7 cellular contexts compared by ENCODE assay signal in genomic region chr4:185205073-185205472, GRCh38. TPM values are rescaled to one million over a fixed set of nuclear protein-coding genes. Genes with fewer than 3 reads are reported as not detected.
DNase-seq lines count a peak whose midpoint lies in the region; ATAC-seq and TF ChIP-seq lines count a peak whose summit lies in the region.
"Not testable (repeated sequence)": the region's sequence is repeated elsewhere in the genome, so short reads cannot be mapped to it uniquely, and the experiment has no call there.

No MANE protein-coding gene starts in this region.

- intact Hi-C loops in activated CD4-positive, alpha-beta T cell treated with anti-CD3 and anti-CD28 coated beads for 36 hours (cut with DNase I, micrococcal nuclease): not testable (repeated sequence)
- intact Hi-C loops in dendritic cell treated with granulocyte-macrophage colony-stimulating factor and Interleukin-4, amounts not matched to agents 40 ng/mL and 50 ng/mL, for 4 days (cut with micrococcal nuclease): loop anchor here (10.0 kb wide), 4 partner anchors 190 to 860 kb away; partner anchors contain the start of genes ANKRD37, LRP2BP, TLR3 and UFSP2

- not testable (repeated sequence) for H3K9me3 ChIP-seq in DOHH2 (ENCODE audit: control insufficient read depth, insufficient read depth, low read length); Loucy (ENCODE audit: insufficient read depth, low read depth, low read length); mucosa of stomach (ENCODE audit: control insufficient read depth, low read length)

- CTCF ChIA-PET in activated CD4-positive, alpha-beta T cell treated with anti-CD3 and anti-CD28 coated beads for 36 hours (lab: Charles Lee): interaction anchor here (0.6 kb wide), 1 partner anchor 936 kb away, joined by 3 read pairs; no protein-coding TSS in a partner anchor

- not testable (repeated sequence) for DNase-seq in activated CD4-positive, alpha-beta T cell treated with anti-CD3 and anti-CD28 coated beads for 36 hours
- DNase-seq in stimulated activated effector memory CD8-positive, alpha-beta T cell treated with anti-CD3 and anti-CD28 coated beads, Interleukin-12 subunit alpha, Interleukin-12 subunit beta, amount 100 ng/mL, for 72 hours (ENCODE audit: low spot score in 2 of 2): peak in 1 of 2 donors; percentile 58

- H3K4me1 ChIP-seq in DOHH2 (ENCODE audit: control insufficient read depth, low read length) (peaks cover 45% of the 10 kb centered on the region), Loucy (ENCODE audit: insufficient read depth, low read length, poor library complexity, severe bottlenecking) (peaks cover 34% of the 10 kb centered on the region), mucosa of stomach (ENCODE audit: control insufficient read depth, insufficient read depth, low read length) (peaks cover 14% of the 10 kb centered on the region)

- H3K9me2 ChIP-seq in DOHH2 (replicated peaks; ENCODE audit: control insufficient read depth, low read length); Loucy (replicated peaks; ENCODE audit: low read depth, low read length): not testable (repeated sequence)

- H3K4me2 ChIP-seq in DOHH2 (ENCODE audit: low read length): peak overlapping the region; percentile 100
- H3K4me2 ChIP-seq in Loucy (ENCODE audit: low read depth, low read length, poor library complexity, severe bottlenecking): peak overlapping the region; percentile 89

- not testable (repeated sequence) for H3K9ac ChIP-seq in Loucy (ENCODE audit: low read depth, low read length, poor library complexity, severe bottlenecking); mucosa of stomach (ENCODE audit: low read length)

- not testable (repeated sequence) for TF ChIP-seq CTCF in DOHH2 (IDR thresholded peaks at IDR 0.05; ENCODE audit: low read depth, low read length, poor library complexity, severe bottlenecking); Loucy (conservative IDR thresholded peaks at IDR 0.05; ENCODE audit: low read length)

- not testable (repeated sequence) for H2AFZ ChIP-seq in Loucy (ENCODE audit: low read length)

- H3K27me3 Mint-ChIP-seq in activated CD4-positive, alpha-beta T cell treated with anti-CD3 and anti-CD28 coated beads for 36 hours; activated naive CD8-positive, alpha-beta T cell: not testable (repeated sequence)
- peaks cover 27% of the 10 kb centered on the region for H3K27me3 Mint-ChIP-seq in dendritic cell treated with granulocyte-macrophage colony-stimulating factor and Interleukin-4, amounts not matched to agents 40 ng/mL and 50 ng/mL, for 4 days

- peaks cover 42% of the 10 kb centered on the region for H3K4me1 Mint-ChIP-seq in activated CD4-positive, alpha-beta T cell treated with anti-CD3 and anti-CD28 coated beads for 36 hours
- peaks cover 41% of the 10 kb centered on the region for H3K4me1 Mint-ChIP-seq in activated naive CD8-positive, alpha-beta T cell (ENCODE audit: low read depth)
- peaks cover 46% of the 10 kb centered on the region for H3K4me1 Mint-ChIP-seq in dendritic cell treated with granulocyte-macrophage colony-stimulating factor and Interleukin-4, amounts not matched to agents 40 ng/mL and 50 ng/mL, for 4 days (ENCODE audit: low read depth)
- peaks cover 51% of the 10 kb centered on the region for H3K4me1 Mint-ChIP-seq in stimulated activated effector memory CD8-positive, alpha-beta T cell treated with anti-CD3 and anti-CD28 coated beads, Interleukin-12 subunit alpha, Interleukin-12 subunit beta, amount 100 ng/mL, for 72 hours

- H3K27ac Mint-ChIP-seq in activated CD4-positive, alpha-beta T cell treated with anti-CD3 and anti-CD28 coated beads for 36 hours: peak overlapping the region; percentile 9
- peak overlapping the region; percentile 87 for H3K27ac Mint-ChIP-seq in activated naive CD8-positive, alpha-beta T cell
- H3K27ac Mint-ChIP-seq in dendritic cell treated with granulocyte-macrophage colony-stimulating factor and Interleukin-4, amounts not matched to agents 40 ng/mL and 50 ng/mL, for 4 days: peak overlapping the region; percentile 15
- H3K27ac Mint-ChIP-seq in stimulated activated effector memory CD8-positive, alpha-beta T cell treated with anti-CD3 and anti-CD28 coated beads, Interleukin-12 subunit alpha, Interleukin-12 subunit beta, amount 100 ng/mL, for 72 hours: peak overlapping the region; percentile 98

- not testable (repeated sequence) for H3K9me3 Mint-ChIP-seq in activated CD4-positive, alpha-beta T cell treated with anti-CD3 and anti-CD28 coated beads for 36 hours (ENCODE audit: low read depth); activated naive CD8-positive, alpha-beta T cell (ENCODE audit: low read depth); dendritic cell treated with granulocyte-macrophage colony-stimulating factor and Interleukin-4, amounts not matched to agents 40 ng/mL and 50 ng/mL, for 4 days; stimulated activated effector memory CD8-positive, alpha-beta T cell treated with anti-CD3 and anti-CD28 coated beads, Interleukin-12 subunit alpha, Interleukin-12 subunit beta, amount 100 ng/mL, for 72 hours

- peak overlapping the region; percentile 92 for H3K4me3 ChIP-seq in DOHH2 (ENCODE audit: low read length)
- H3K4me3 ChIP-seq in Loucy (ENCODE audit: low read length, poor library complexity, severe bottlenecking): peak overlapping the region; percentile 82
- H3K4me3 ChIP-seq in mucosa of stomach (ENCODE audit: low read length): peak overlapping the region; percentile 29

- H3K4me3 Mint-ChIP-seq in activated CD4-positive, alpha-beta T cell treated with anti-CD3 and anti-CD28 coated beads for 36 hours: peak overlapping the region; percentile 94
- peak overlapping the region; percentile 88 for H3K4me3 Mint-ChIP-seq in activated naive CD8-positive, alpha-beta T cell
- H3K4me3 Mint-ChIP-seq in dendritic cell treated with granulocyte-macrophage colony-stimulating factor and Interleukin-4, amounts not matched to agents 40 ng/mL and 50 ng/mL, for 4 days: not testable (repeated sequence)
- H3K4me3 Mint-ChIP-seq in stimulated activated effector memory CD8-positive, alpha-beta T cell treated with anti-CD3 and anti-CD28 coated beads, Interleukin-12 subunit alpha, Interleukin-12 subunit beta, amount 100 ng/mL, for 72 hours: peak overlapping the region; percentile 93

- ATAC-seq in activated CD4-positive, alpha-beta T cell treated with anti-CD3 and anti-CD28 coated beads for 36 hours; stimulated activated effector memory CD8-positive, alpha-beta T cell treated with anti-CD3 and anti-CD28 coated beads, Interleukin-12 subunit alpha, Interleukin-12 subunit beta, amount 100 ng/mL, for 72 hours: not testable (repeated sequence)

- H3K36me3 ChIP-seq in DOHH2 (ENCODE audit: control insufficient read depth, low read length); Loucy (ENCODE audit: insufficient read depth, low read length); mucosa of stomach (ENCODE audit: control insufficient read depth, insufficient read depth, low read length): not testable (repeated sequence)

- H3K79me2 ChIP-seq in DOHH2 (ENCODE audit: control insufficient read depth, low read length): peaks cover 53% of the 10 kb centered on the region
- not testable (repeated sequence) for H3K79me2 ChIP-seq in Loucy (ENCODE audit: insufficient read depth, low read length)

- not testable (repeated sequence) for H3K27me3 ChIP-seq in DOHH2 (ENCODE audit: control insufficient read depth, low read length); Loucy (ENCODE audit: insufficient read depth, low read length, poor library complexity, severe bottlenecking); mucosa of stomach (ENCODE audit: control insufficient read depth, insufficient read depth, low read length)

- not testable (repeated sequence) for H3F3A ChIP-seq in DOHH2 (ENCODE audit: control insufficient read depth, insufficient read depth); Loucy (ENCODE audit: low read depth)

- peak overlapping the region; percentile 65; the same call in 1 of the 2 replicates for H3K27ac ChIP-seq in DOHH2 (ENCODE audit: low read depth, low read length)

- H4K20me1 ChIP-seq in DOHH2 (ENCODE audit: control insufficient read depth, insufficient read depth, low read depth, low read length): not testable (repeated sequence)
- peaks cover 13% of the 10 kb centered on the region for H4K20me1 ChIP-seq in Loucy (ENCODE audit: insufficient read depth, low read length, poor library complexity, severe bottlenecking)

- peaks cover 15% of the 10 kb centered on the region for H3K36me3 Mint-ChIP-seq in activated CD4-positive, alpha-beta T cell treated with anti-CD3 and anti-CD28 coated beads for 36 hours (ENCODE audit: low read depth)
- not testable (repeated sequence) for H3K36me3 Mint-ChIP-seq in activated naive CD8-positive, alpha-beta T cell; dendritic cell treated with granulocyte-macrophage colony-stimulating factor and Interleukin-4, amounts not matched to agents 40 ng/mL and 50 ng/mL, for 4 days (ENCODE audit: low read depth)
- H3K36me3 Mint-ChIP-seq in stimulated activated effector memory CD8-positive, alpha-beta T cell treated with anti-CD3 and anti-CD28 coated beads, Interleukin-12 subunit alpha, Interleukin-12 subunit beta, amount 100 ng/mL, for 72 hours: peaks cover 29% of the 10 kb centered on the region

- POLR2A ChIA-PET in activated CD4-positive, alpha-beta T cell treated with anti-CD3 and anti-CD28 coated beads for 36 hours (lab: Charles Lee): interaction anchor here (0.7 kb wide), 1 partner anchor 11 kb away, joined by 5 read pairs; no protein-coding TSS in a partner anchor

RNA-seq across cellular contexts. Expression of gene CFAP97, which starts 1.3 kb away (rescaled TPM):
- 10 to 100 TPM; 54.6 to 81.8 TPM for total RNA-seq in activated CD4-positive, alpha-beta T cell treated with anti-CD3 and anti-CD28 coated beads for 36 hours

RNA-seq across cellular contexts. Expression of gene SNX25, which starts 4.3 kb away (rescaled TPM):
- total RNA-seq in activated CD4-positive, alpha-beta T cell treated with anti-CD3 and anti-CD28 coated beads for 36 hours: 10 to 100 TPM; 14.8 to 15.0 TPM

Comparison
In these comparisons a context has a peak if more than half of its experiments do, and no peak if none do; other contexts are left out.
1. H3K4me3 ChIP-seq: peak in every context shown above with its lines; median percentile 92 in DOHH2; 82 in Loucy; 29 in mucosa of stomach.
2. H3K27ac Mint-ChIP-seq: peak in every context shown above with its lines; median percentile 98 in stimulated activated effector memory CD8-positive, alpha-beta T cell treated with anti-CD3 and anti-CD28 coated beads, Interleukin-12 subunit alpha, Interleukin-12 subunit beta, amount 100 ng/mL, for 72 hours; 87 in activated naive CD8-positive, alpha-beta T cell; 15 in dendritic cell treated with granulocyte-macrophage colony-stimulating factor and Interleukin-4, amounts not matched to agents 40 ng/mL and 50 ng/mL, for 4 days; 9 in activated CD4-positive, alpha-beta T cell treated with anti-CD3 and anti-CD28 coated beads for 36 hours.